Comparison of ENCODE assay signal across 12 cellular contexts in genomic region chr11:11628651-11629050, GRCh38.
A peak's percentile ranks its signal among the peaks of the same experiment; 100 is the strongest.
DNase-seq lines count a peak whose midpoint lies in the region.
"Had no signal": no experiment of that assay in that cellular context is flagged by ENCODE, and none has a peak within 500 bp of the region (broad histone marks: within the 10 kb centered on the region; RNA-seq: fewer than 3 reads in every experiment).

No MANE protein-coding gene starts in this region.

- H3K9ac ChIP-seq in HUES48 (ENCODE audit: low read depth, low read length) (no peak overlapping the region), iPS-20b (ENCODE audit: low read depth, low read length) (no peak overlapping the region; the same call in 1 of the 2 replicates)

- H3K4me1 ChIP-seq in HUES48 (ENCODE audit: control insufficient read depth, insufficient read depth, low read length), result peaks cover 23% of the 10 kb centered on the region
- peaks cover 13% of the 10 kb centered on the region for H3K4me1 ChIP-seq in iPS-20b (ENCODE audit: insufficient read depth, low read length)
- H3K4me1 ChIP-seq: Caco-2 had no signal

- H3K27ac ChIP-seq in HUES48 (ENCODE audit: low read depth, low read length) (no peak overlapping the region), cingulate gyrus (ENCODE audit: low read depth, low read length) (peak overlapping the region; percentile 21), iPS-20b (ENCODE audit: low read length) (no peak overlapping the region)

- H3K9me3 ChIP-seq in HUES48 (ENCODE audit: control insufficient read depth, insufficient read depth, low read length) (no peaks in the 10 kb centered on the region), iPS-20b (ENCODE audit: insufficient read depth, low read depth, low read length) (peaks cover 4% of the 10 kb centered on the region; the same call in 1 of the 2 replicates)

- no peak for DNase-seq in SKM-1 (lab: John Stamatoyannopoulos, UW; ENCODE audit: unreplicated experiment)
- DNase-seq in activated CD4-positive, alpha-beta T cell treated with anti-CD3 and anti-CD28 coated beads for 48 hours, result no peak
- DNase-seq in COLO668 (lab: John Stamatoyannopoulos, UW; ENCODE audit: unreplicated experiment), result no peak
- DNase-seq: C1 segment of cervical spinal cord; Caco-2; CD4-positive, alpha-beta memory T cell; DMS153; DND-41; H9 had no signal

- H3K27me3 ChIP-seq in HUES48 (ENCODE audit: control insufficient read depth, insufficient read depth, low read length) (peaks cover 36% of the 10 kb centered on the region), iPS-20b (ENCODE audit: insufficient read depth, low read length) (peaks cover 55% of the 10 kb centered on the region)

- H3K36me3 ChIP-seq in HUES48 (ENCODE audit: control insufficient read depth, insufficient read depth, low read length) (no peaks in the 10 kb centered on the region), iPS-20b (ENCODE audit: insufficient read depth, low read depth, low read length) (no peaks in the 10 kb centered on the region)

- H3K4me3 ChIP-seq in HUES48 (ENCODE audit: low read depth, low read length) (peak overlapping the region; percentile 3), iPS-20b (ENCODE audit: low read length) (peak overlapping the region; percentile 35; the same call in 1 of the 2 replicates)
